In genomic region chr16:15652293-15653001, GRCh38 we compare ENCODE assay signal across 11 cellular contexts. TPM values are rescaled to one million over a fixed set of nuclear protein-coding genes. Genes with fewer than 3 reads are reported as not detected.
DNase-seq lines count a peak whose midpoint lies in the region; ATAC-seq lines count a peak whose summit lies in the region.
"Had no signal": no experiment of that assay in that cellular context is flagged by ENCODE, and none has a peak within 500 bp of the region (broad histone marks: within the 10 kb centered on the region; RNA-seq: fewer than 3 reads in every experiment).

No MANE protein-coding gene starts in this region.

- POLR2A ChIA-PET in activated naive CD8-positive, alpha-beta T cell treated with anti-CD3 and anti-CD28 coated beads, Interleukin-2, amount 10 ng/mL, durations not matched to agents 7 days and 5 days (lab: Charles Lee), result interaction anchor here (0.6 to 2.2 kb wide), 2 partner anchors 10 to 82 kb away, joined by 3 to 10 read pairs; partner anchors contain the start of gene MARF1
- POLR2A ChIA-PET in naive thymus-derived CD8-positive, alpha-beta T cell (lab: Charles Lee), result interaction anchor here (0.6 to 3.1 kb wide), 7 partner anchors 9 to 42 kb away, joined by 3 to 15 read pairs (median 3); partner anchors contain the start of gene MARF1

- no peaks in the 10 kb centered on the region for H3K9me3 Mint-ChIP-seq in stimulated activated naive CD8-positive, alpha-beta T cell treated with anti-CD3 and anti-CD28 coated beads, Interleukin-15, Interleukin-2, amounts not matched to agents 100 ng/mL and 50 ng/mL, for 24 hours
- no peaks in the 10 kb centered on the region for H3K9me3 Mint-ChIP-seq in activated naive CD8-positive, alpha-beta T cell treated with anti-CD3 and anti-CD28 coated beads, Interleukin-2, amount 10 ng/mL, durations not matched to agents 7 days and 5 days
- H3K9me3 Mint-ChIP-seq in naive thymus-derived CD8-positive, alpha-beta T cell, result no peaks in the 10 kb centered on the region

- no peaks in the 10 kb centered on the region for H3K27me3 Mint-ChIP-seq in stimulated activated naive CD8-positive, alpha-beta T cell treated with anti-CD3 and anti-CD28 coated beads, Interleukin-15, Interleukin-2, amounts not matched to agents 100 ng/mL and 50 ng/mL, for 24 hours
- H3K27me3 Mint-ChIP-seq in activated naive CD8-positive, alpha-beta T cell treated with anti-CD3 and anti-CD28 coated beads, Interleukin-2, amount 10 ng/mL, durations not matched to agents 7 days and 5 days, result no peaks in the 10 kb centered on the region
- H3K27me3 Mint-ChIP-seq in naive thymus-derived CD8-positive, alpha-beta T cell, result peaks cover 0 to 2% (median 0%) of the 10 kb centered on the region in 5 donors

- peaks cover 46% of the 10 kb centered on the region for H3K4me1 Mint-ChIP-seq in stimulated activated naive CD8-positive, alpha-beta T cell treated with anti-CD3 and anti-CD28 coated beads, Interleukin-15, Interleukin-2, amounts not matched to agents 100 ng/mL and 50 ng/mL, for 24 hours (ENCODE audit: low read depth)
- peaks cover 34% of the 10 kb centered on the region for H3K4me1 Mint-ChIP-seq in activated naive CD8-positive, alpha-beta T cell treated with anti-CD3 and anti-CD28 coated beads, Interleukin-2, amount 10 ng/mL, durations not matched to agents 7 days and 5 days
- peaks cover 16 to 64% (median 53%) of the 10 kb centered on the region in 4 donors for H3K4me1 Mint-ChIP-seq in naive thymus-derived CD8-positive, alpha-beta T cell

- H3K36me3 Mint-ChIP-seq in stimulated activated naive CD8-positive, alpha-beta T cell treated with anti-CD3 and anti-CD28 coated beads, Interleukin-15, Interleukin-2, amounts not matched to agents 100 ng/mL and 50 ng/mL, for 24 hours (ENCODE audit: low read depth), result peaks cover 37% of the 10 kb centered on the region
- H3K36me3 Mint-ChIP-seq in activated naive CD8-positive, alpha-beta T cell treated with anti-CD3 and anti-CD28 coated beads, Interleukin-2, amount 10 ng/mL, durations not matched to agents 7 days and 5 days, result peaks cover 25% of the 10 kb centered on the region
- peaks cover 5 to 35% (median 8%) of the 10 kb centered on the region in 3 donors for H3K36me3 Mint-ChIP-seq in naive thymus-derived CD8-positive, alpha-beta T cell

- no peak for ATAC-seq in stimulated activated naive CD8-positive, alpha-beta T cell treated with anti-CD3 and anti-CD28 coated beads, Interleukin-15, Interleukin-2, amounts not matched to agents 100 U/mL and 50 U/mL, for 24 hours
- no peak for ATAC-seq in activated naive CD8-positive, alpha-beta T cell treated with anti-CD3 and anti-CD28 coated beads, Interleukin-2, amount 10 ng/mL, durations not matched to agents 7 days and 5 days (ENCODE audit: low read depth)
- ATAC-seq in naive thymus-derived CD8-positive, alpha-beta T cell, result no peak
- no peak for ATAC-seq in GM18873 (IDR thresholded peaks at IDR 0.05; ENCODE audit: low FRiP score, unreplicated experiment)
- ATAC-seq: Panc1 had no signal

- H3K4me3 Mint-ChIP-seq in stimulated activated naive CD8-positive, alpha-beta T cell treated with anti-CD3 and anti-CD28 coated beads, Interleukin-15, Interleukin-2, amounts not matched to agents 100 ng/mL and 50 ng/mL, for 24 hours, result peak overlapping the region; percentile 99
- peak overlapping the region; percentile 100 for H3K4me3 Mint-ChIP-seq in activated naive CD8-positive, alpha-beta T cell treated with anti-CD3 and anti-CD28 coated beads, Interleukin-2, amount 10 ng/mL, durations not matched to agents 7 days and 5 days
- peak overlapping the region; percentile 65 to 100 (median 98) for H3K4me3 Mint-ChIP-seq in naive thymus-derived CD8-positive, alpha-beta T cell

- H3K27ac Mint-ChIP-seq in stimulated activated naive CD8-positive, alpha-beta T cell treated with anti-CD3 and anti-CD28 coated beads, Interleukin-15, Interleukin-2, amounts not matched to agents 100 ng/mL and 50 ng/mL, for 24 hours, result peak overlapping the region; percentile 55
- peak overlapping the region; percentile 42 for H3K27ac Mint-ChIP-seq in activated naive CD8-positive, alpha-beta T cell treated with anti-CD3 and anti-CD28 coated beads, Interleukin-2, amount 10 ng/mL, durations not matched to agents 7 days and 5 days
- H3K27ac Mint-ChIP-seq in naive thymus-derived CD8-positive, alpha-beta T cell, result peak overlapping the region; percentile 55 to 98 (median 76)

- no peak for DNase-seq in stimulated activated naive CD8-positive, alpha-beta T cell treated with anti-CD3 and anti-CD28 coated beads, Interleukin-15, Interleukin-2, amounts not matched to agents 100 U/mL and 50 U/mL, for 24 hours
- DNase-seq in activated naive CD8-positive, alpha-beta T cell treated with anti-CD3 and anti-CD28 coated beads, Interleukin-2, amount 10 ng/mL, durations not matched to agents 7 days and 5 days, result no peak
- DNase-seq in naive thymus-derived CD8-positive, alpha-beta T cell, result no peak
- DNase-seq in HCEC 1CT (no peak), HT-29 (ENCODE audit: low spot score) (no peak), SW 1271 (lab: John Stamatoyannopoulos, UW) (no peak)
- DNase-seq: kidney; stimulated activated CD4-positive, alpha-beta T cell treated with anti-CD3 and anti-CD28 coated beads, Interleukin-4, amount 100 ng/mL, for 4 hours had no signal

RNA-seq across cellular contexts. Expression of gene NDE1, which starts 2.4 kb away (rescaled TPM):
- total RNA-seq in activated naive CD8-positive, alpha-beta T cell treated with anti-CD3 and anti-CD28 coated beads, Interleukin-2, amount 10 ng/mL, durations not matched to agents 7 days and 5 days, result 100 to 1,000 TPM; 139 to 141 TPM
- total RNA-seq in naive thymus-derived CD8-positive, alpha-beta T cell, result 100 to 1,000 TPM; 128 to 138 TPM
- polyA plus RNA-seq in naive thymus-derived CD8-positive, alpha-beta T cell, result 10 to 100 TPM; 23.5 to 59.1 (median 42.3) TPM
- 35.5 and 41.2 TPM in 2 replicates for total RNA-seq in HT-29 (2014; rRNA removed; shearing (Covaris generic))

RNA-seq across cellular contexts. Expression of gene MARF1, which starts 9.5 kb away (rescaled TPM):
- 100 to 1,000 TPM; 111 to 114 TPM for total RNA-seq in activated naive CD8-positive, alpha-beta T cell treated with anti-CD3 and anti-CD28 coated beads, Interleukin-2, amount 10 ng/mL, durations not matched to agents 7 days and 5 days
- 100 to 1,000 TPM; 228 to 256 TPM for total RNA-seq in naive thymus-derived CD8-positive, alpha-beta T cell
- polyA plus RNA-seq in naive thymus-derived CD8-positive, alpha-beta T cell, result 10 to 100 TPM; 10.9 to 18.2 (median 15.2) TPM
- total RNA-seq in HT-29 (2014; rRNA removed; shearing (Covaris generic)), result 3.3 and 4.5 TPM in 2 replicates

Comparison
In these comparisons a context has a peak if more than half of its experiments do, and no peak if none do; other contexts are left out.
1. RNA of gene MARF1, which starts 9.5 kb away (total RNA-seq): 228 to 256 TPM in naive thymus-derived CD8-positive, alpha-beta T cell and 111 to 114 TPM in activated naive CD8-positive, alpha-beta T cell treated with anti-CD3 and anti-CD28 coated beads, Interleukin-2, amount 10 ng/mL, durations not matched to agents 7 days and 5 days; 3.3 to 4.5 TPM in HT-29; every median in the first group is over 10 times any median in the second.
2. Peak in every context shown above with its lines, with median percentiles within 50 percentile points of each other: H3K27ac Mint-ChIP-seq and H3K4me3 Mint-ChIP-seq.